Comparison of ENCODE assay signal across 19 cellular contexts in the genomic region with DNA sequence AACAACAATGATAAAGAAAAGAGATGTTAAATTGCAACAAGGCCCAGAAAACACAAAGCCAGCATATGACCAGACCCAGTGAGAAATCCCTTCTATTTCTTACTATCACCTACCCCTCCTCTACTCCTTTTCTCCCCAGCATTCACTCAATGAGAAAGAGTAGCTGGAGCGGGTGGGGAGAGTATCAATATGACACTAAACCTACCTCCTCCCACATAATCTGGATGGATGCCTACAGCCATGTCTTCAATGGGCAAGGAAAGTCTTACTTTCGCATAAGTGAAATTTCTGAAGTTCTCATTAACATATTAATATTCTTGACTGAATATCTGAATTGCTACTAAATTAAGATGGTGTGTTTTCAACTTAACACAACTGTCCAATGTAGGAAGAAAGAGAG.
DNase-seq lines count a peak whose midpoint lies in the region; ATAC-seq and TF ChIP-seq lines count a peak whose summit lies in the region.
"Had no signal": no experiment of that assay in that cellular context is flagged by ENCODE, and none has a peak within 500 bp of the region (broad histone marks: within the 10 kb centered on the region; RNA-seq: fewer than 3 reads in every experiment).

No MANE protein-coding gene starts in this region.

- BruUV-seq in PC-9 (replicated peaks; lab: Mats Ljungman, UMichigan) = no TSS peak

- intact Hi-C loops in activated CD4-positive, alpha-beta T cell treated with anti-CD3 and anti-CD28 coated beads for 36 hours (cut with DNase I, micrococcal nuclease) = loop anchor here (1.0 to 10.0 kb wide), 2 partner anchors 72 to 521 kb away; no protein-coding TSS in a partner anchor
- intact Hi-C loops in activated B cell treated with CpG ODN at 0.5 μM for 24 hours (cut with micrococcal nuclease) (no loop called here), PC-9 (cut with micrococcal nuclease; ENCODE audit: unreplicated experiment) (no loop called here)

- peaks cover 70% of the 10 kb centered on the region for H3K4me1 Mint-ChIP-seq in activated CD4-positive, alpha-beta T cell treated with anti-CD3 and anti-CD28 coated beads for 36 hours
- H3K4me1 Mint-ChIP-seq in stimulated activated naive CD8-positive, alpha-beta T cell treated with anti-CD3 and anti-CD28 coated beads, Interleukin-15, Interleukin-2, amounts not matched to agents 100 ng/mL and 50 ng/mL, for 24 hours (ENCODE audit: low read depth) = peaks cover 78% of the 10 kb centered on the region
- peaks cover 87% of the 10 kb centered on the region for H3K4me1 Mint-ChIP-seq in activated B cell treated with CpG ODN at 0.5 μM for 24 hours
- H3K4me1 Mint-ChIP-seq in stimulated activated naive B cell treated with anti-CD40 and anti-IgM and Interleukin-4, amounts not matched to agents 10 μg/mL and 1 μg/mL and 100 μg/mL, for 72 hours = peaks cover 54 to 93% of the 10 kb centered on the region in 2 donors

- H3K27me3 Mint-ChIP-seq in activated CD4-positive, alpha-beta T cell treated with anti-CD3 and anti-CD28 coated beads for 36 hours = peaks cover 3% of the 10 kb centered on the region
- peaks cover 3% of the 10 kb centered on the region for H3K27me3 Mint-ChIP-seq in stimulated activated naive CD8-positive, alpha-beta T cell treated with anti-CD3 and anti-CD28 coated beads, Interleukin-15, Interleukin-2, amounts not matched to agents 100 ng/mL and 50 ng/mL, for 24 hours
- H3K27me3 Mint-ChIP-seq in activated B cell treated with CpG ODN at 0.5 μM for 24 hours = no peaks in the 10 kb centered on the region
- H3K27me3 Mint-ChIP-seq in stimulated activated naive B cell treated with anti-CD40 and anti-IgM and Interleukin-4, amounts not matched to agents 10 μg/mL and 1 μg/mL and 100 μg/mL, for 72 hours = no peaks in the 10 kb centered on the region

- H3K9me3 Mint-ChIP-seq in activated CD4-positive, alpha-beta T cell treated with anti-CD3 and anti-CD28 coated beads for 36 hours (ENCODE audit: low read depth) = peaks cover 3% of the 10 kb centered on the region
- peaks cover 5% of the 10 kb centered on the region for H3K9me3 Mint-ChIP-seq in stimulated activated naive CD8-positive, alpha-beta T cell treated with anti-CD3 and anti-CD28 coated beads, Interleukin-15, Interleukin-2, amounts not matched to agents 100 ng/mL and 50 ng/mL, for 24 hours
- H3K9me3 Mint-ChIP-seq in activated B cell treated with CpG ODN at 0.5 μM for 24 hours = peaks cover 3% of the 10 kb centered on the region
- H3K9me3 Mint-ChIP-seq in stimulated activated naive B cell treated with anti-CD40 and anti-IgM and Interleukin-4, amounts not matched to agents 10 μg/mL and 1 μg/mL and 100 μg/mL, for 72 hours = peaks cover 5 to 8% of the 10 kb centered on the region in 2 donors

- no peaks in the 10 kb centered on the region for H3K36me3 ChIP-seq in PC-9 (ENCODE audit: low read depth)

- H3K4me3 ChIP-seq in PC-9 = no peak overlapping the region
- H3K4me3 ChIP-seq: GM12878 had no signal

- peak overlapping the region; percentile 40 for H3K27ac Mint-ChIP-seq in activated CD4-positive, alpha-beta T cell treated with anti-CD3 and anti-CD28 coated beads for 36 hours
- H3K27ac Mint-ChIP-seq in stimulated activated naive CD8-positive, alpha-beta T cell treated with anti-CD3 and anti-CD28 coated beads, Interleukin-15, Interleukin-2, amounts not matched to agents 100 ng/mL and 50 ng/mL, for 24 hours = peak overlapping the region; percentile 59
- peak overlapping the region; percentile 74 for H3K27ac Mint-ChIP-seq in activated B cell treated with CpG ODN at 0.5 μM for 24 hours
- peak overlapping the region; percentile 85 for H3K27ac Mint-ChIP-seq in stimulated activated naive B cell treated with anti-CD40 and anti-IgM and Interleukin-4, amounts not matched to agents 10 μg/mL and 1 μg/mL and 100 μg/mL, for 72 hours

- H3K9me2 ChIP-seq in PC-9 (ENCODE audit: insufficient read depth) = no peaks in the 10 kb centered on the region

- H3K36me3 Mint-ChIP-seq in activated CD4-positive, alpha-beta T cell treated with anti-CD3 and anti-CD28 coated beads for 36 hours (ENCODE audit: low read depth) = peaks cover 6% of the 10 kb centered on the region
- H3K36me3 Mint-ChIP-seq in stimulated activated naive CD8-positive, alpha-beta T cell treated with anti-CD3 and anti-CD28 coated beads, Interleukin-15, Interleukin-2, amounts not matched to agents 100 ng/mL and 50 ng/mL, for 24 hours (ENCODE audit: low read depth) = peaks cover 16% of the 10 kb centered on the region
- H3K36me3 Mint-ChIP-seq in activated B cell treated with CpG ODN at 0.5 μM for 24 hours (ENCODE audit: low read depth) = peaks cover 74% of the 10 kb centered on the region
- H3K36me3 Mint-ChIP-seq in stimulated activated naive B cell treated with anti-CD40 and anti-IgM and Interleukin-4, amounts not matched to agents 10 μg/mL and 1 μg/mL and 100 μg/mL, for 72 hours = peaks cover 43 to 80% of the 10 kb centered on the region in 2 donors

- H3K27me3 ChIP-seq in PC-9 (ENCODE audit: insufficient read depth, low read depth) = peaks cover 74% of the 10 kb centered on the region

- H2AFZ ChIP-seq in PC-9 = no peak overlapping the region

- H3K79me2 ChIP-seq in PC-9 (ENCODE audit: low read depth) = no peaks in the 10 kb centered on the region

- no peaks in the 10 kb centered on the region for H4K20me1 ChIP-seq in PC-9 (ENCODE audit: insufficient read depth)

- CTCF ChIA-PET in activated CD4-positive, alpha-beta T cell treated with anti-CD3 and anti-CD28 coated beads for 36 hours (lab: Charles Lee) = no interaction called here
- CTCF ChIA-PET in activated B cell treated with CpG ODN at 0.5 μM for 24 hours (lab: Charles Lee) (no interaction called here), PC-9 (lab: Charles Lee) (no interaction called here)

- no peak overlapping the region for H3K4me2 ChIP-seq in PC-9
- H3K4me2 ChIP-seq: KMS-11 had no signal

- no peak overlapping the region for H3K4me3 Mint-ChIP-seq in activated CD4-positive, alpha-beta T cell treated with anti-CD3 and anti-CD28 coated beads for 36 hours
- H3K4me3 Mint-ChIP-seq in stimulated activated naive CD8-positive, alpha-beta T cell treated with anti-CD3 and anti-CD28 coated beads, Interleukin-15, Interleukin-2, amounts not matched to agents 100 ng/mL and 50 ng/mL, for 24 hours = no peak overlapping the region
- peak overlapping the region; percentile 33 for H3K4me3 Mint-ChIP-seq in activated B cell treated with CpG ODN at 0.5 μM for 24 hours
- H3K4me3 Mint-ChIP-seq in stimulated activated naive B cell treated with anti-CD40 and anti-IgM and Interleukin-4, amounts not matched to agents 10 μg/mL and 1 μg/mL and 100 μg/mL, for 72 hours = peak overlapping the region in 1 of 2 donors; percentile 40

- H3F3A ChIP-seq in PC-9 (ENCODE audit: insufficient read depth, low read depth) = no peaks in the 10 kb centered on the region

- ATAC-seq in activated CD4-positive, alpha-beta T cell treated with anti-CD3 and anti-CD28 coated beads for 36 hours = peak; percentile 14
- ATAC-seq in stimulated activated naive CD8-positive, alpha-beta T cell treated with anti-CD3 and anti-CD28 coated beads, Interleukin-15, Interleukin-2, amounts not matched to agents 100 U/mL and 50 U/mL, for 24 hours = no peak
- ATAC-seq in activated B cell treated with CpG ODN at 0.5 μM for 24 hours (ENCODE audit: low read depth) (no peak), HG03457 (IDR thresholded peaks at IDR 0.05; ENCODE audit: unreplicated experiment) (no peak)
- peak in 1 of 2 donors; percentile 24 for ATAC-seq in stimulated activated naive B cell treated with anti-CD40 and anti-IgM and Interleukin-4, amounts not matched to agents 10 μg/mL and 1 μg/mL and 100 μg/mL, for 72 hours (replicated peaks)
- ATAC-seq: GM12878 had no signal

- POLR2A ChIA-PET in activated CD4-positive, alpha-beta T cell treated with anti-CD3 and anti-CD28 coated beads for 36 hours (lab: Charles Lee) = interaction anchor here (0.6 kb wide), 1 partner anchor 20 kb away, joined by 3 read pairs; no protein-coding TSS in a partner anchor
- POLR2A ChIA-PET in activated B cell treated with CpG ODN at 0.5 μM for 24 hours (lab: Charles Lee) (interaction anchor here (1.0 to 1.3 kb wide), 2 partner anchors 77 to 171 kb away, joined by 3 read pairs; no protein-coding TSS in a partner anchor), PC-9 (lab: Charles Lee; ENCODE audit: unreplicated experiment) (no interaction called here)

- no peak for TF ChIP-seq CTCF in activated B cell treated with CpG ODN at 0.5 μM for 24 hours (IDR thresholded peaks at IDR 0.05)
- no peak for TF ChIP-seq CTCF in PC-9 (conservative IDR thresholded peaks at IDR 0.05)

- peak; percentile 26 for DNase-seq in activated CD4-positive, alpha-beta T cell treated with anti-CD3 and anti-CD28 coated beads for 36 hours
- no peak for DNase-seq in activated CD4-positive, alpha-beta T cell treated with anti-CD3 and anti-CD28 coated beads, Interleukin-2, amount 50 U/mL, for 4 hours
- no peak for DNase-seq in stimulated activated naive CD8-positive, alpha-beta T cell treated with anti-CD3 and anti-CD28 coated beads, Interleukin-15, Interleukin-2, amounts not matched to agents 100 U/mL and 50 U/mL, for 24 hours
- DNase-seq in activated B cell treated with CpG ODN at 0.5 μM for 24 hours (no peak), PC-9 (no peak)
- no peak for DNase-seq in stimulated activated naive B cell treated with anti-CD40 and anti-IgM and Interleukin-4, amounts not matched to agents 10 μg/mL and 1 μg/mL and 100 μg/mL, for 72 hours
- DNase-seq: DMS79, NCI-H1105, NCI-H146, NCI-H2029, NCI-H226, NCI-H510A treated with DMSO at 0.1 percent for 48 hours, NCI-H82, Right ventricle myocardium superior had no signal

- H3K27ac ChIP-seq in PC-9 = no peak overlapping the region
- H3K27ac ChIP-seq: HL-60, KMS-11 had no signal

- no peaks in the 10 kb centered on the region for H3K9me3 ChIP-seq in PC-9 (ENCODE audit: insufficient read depth, low read depth)

- no peaks in the 10 kb centered on the region for H3K4me1 ChIP-seq in PC-9 (replicated peaks; ENCODE audit: insufficient read depth)

Comparison
In these comparisons a context has a peak if more than half of its experiments do, and no peak if none do; other contexts are left out.
1. intact Hi-C loops: an anchor here in activated CD4-positive, alpha-beta T cell treated with anti-CD3 and anti-CD28 coated beads for 36 hours (1.0 to 10.0 kb wide); none called in activated B cell treated with CpG ODN at 0.5 μM for 24 hours and PC-9.